Comparison of ENCODE assay signal across 11 cellular contexts in the genomic region with DNA sequence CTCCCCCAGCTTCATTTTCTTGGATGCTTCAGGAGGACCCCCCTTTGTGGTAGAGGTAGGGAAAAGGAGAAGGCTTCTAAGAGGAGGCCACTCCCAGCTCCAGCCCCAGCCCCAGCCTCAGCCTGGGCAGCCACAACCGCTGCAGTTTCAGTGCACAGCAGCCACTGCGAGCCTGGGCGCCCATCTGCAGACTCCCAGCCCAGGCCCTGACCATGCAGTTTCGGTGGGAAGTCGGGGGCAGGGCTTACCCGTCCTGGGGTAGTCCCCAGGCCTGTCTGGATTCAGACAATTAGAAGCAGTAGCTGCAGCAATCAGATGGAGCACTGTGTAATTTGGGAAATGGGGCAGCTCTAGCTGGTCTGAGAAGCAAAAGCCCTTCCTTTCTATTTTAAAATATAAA. TPM values are rescaled to one million over a fixed set of nuclear protein-coding genes. Genes with fewer than 3 reads are reported as not detected.
DNase-seq lines count a peak whose midpoint lies in the region; ATAC-seq and TF ChIP-seq lines count a peak whose summit lies in the region.
"Had no signal": no experiment of that assay in that cellular context is flagged by ENCODE, and none has a peak within 500 bp of the region (broad histone marks: within the 10 kb centered on the region; RNA-seq: fewer than 3 reads in every experiment).

No MANE protein-coding gene starts in this region.

- ATAC-seq in Right ventricle myocardium inferior (no peak), HG02763 (IDR thresholded peaks at IDR 0.05; ENCODE audit: unreplicated experiment) (peak; percentile 63), activated B cell treated with CpG ODN at 0.5 μM for 24 hours (ENCODE audit: low read depth) (peak; percentile 46), natural killer cell (no peak), Right ventricle myocardium superior (ENCODE audit: poor library complexity) (no peak)
- ATAC-seq: T-helper 17 cell had no signal

- H3K36me3 Mint-ChIP-seq in activated B cell treated with CpG ODN at 0.5 μM for 24 hours (ENCODE audit: low read depth) (no peaks in the 10 kb centered on the region), natural killer cell (no peaks in the 10 kb centered on the region)

- intact Hi-C loops in cardiac septum (cut with DNase I): no loop called here
- intact Hi-C loops in Right ventricle myocardium inferior (cut with DNase I): no loop called here
- intact Hi-C loops in activated B cell treated with CpG ODN at 0.5 μM for 24 hours (cut with micrococcal nuclease): no loop called here
- intact Hi-C loops in natural killer cell (cut with micrococcal nuclease): no loop called here
- intact Hi-C loops in Right ventricle myocardium superior (cut with DNase I): no loop called here

- H3K9me3 Mint-ChIP-seq in activated B cell treated with CpG ODN at 0.5 μM for 24 hours (no peaks in the 10 kb centered on the region), natural killer cell (no peaks in the 10 kb centered on the region)
- H3K9me3 Mint-ChIP-seq: neural crest cell had no signal

- peaks cover 54% of the 10 kb centered on the region for H3K4me1 Mint-ChIP-seq in activated B cell treated with CpG ODN at 0.5 μM for 24 hours
- H3K4me1 Mint-ChIP-seq in natural killer cell: peaks cover 9 to 25% of the 10 kb centered on the region in 2 donors

- peaks cover 3% of the 10 kb centered on the region for H3K27me3 Mint-ChIP-seq in activated B cell treated with CpG ODN at 0.5 μM for 24 hours
- H3K27me3 Mint-ChIP-seq in natural killer cell (ENCODE audit: low read depth in 2 of 2): peaks cover 65 to 86% of the 10 kb centered on the region in 2 donors

- TF ChIP-seq CTCF in activated B cell treated with CpG ODN at 0.5 μM for 24 hours (IDR thresholded peaks at IDR 0.05) (no peak), natural killer cell (IDR thresholded peaks at IDR 0.05) (no peak)

- H3K27ac Mint-ChIP-seq in activated B cell treated with CpG ODN at 0.5 μM for 24 hours (no peak overlapping the region), natural killer cell (no peak overlapping the region)
- H3K27ac Mint-ChIP-seq: T-helper 17 cell had no signal

- DNase-seq in cardiac septum (ENCODE audit: low spot score) (peak; percentile 60), Right ventricle myocardium inferior (ENCODE audit: missing footprints) (no peak), activated B cell treated with CpG ODN at 0.5 μM for 24 hours (peak; percentile 20), NCI-H2196 (lab: John Stamatoyannopoulos, UW; ENCODE audit: unreplicated experiment) (no peak), natural killer cell (no peak), Right ventricle myocardium superior (no peak), HCEC 1CT (no peak)
- DNase-seq: NCI-H446 treated with DMSO at 0.1 percent for 48 hours, T-helper 17 cell had no signal

- CTCF ChIA-PET in activated B cell treated with CpG ODN at 0.5 μM for 24 hours (lab: Charles Lee): interaction anchor here (0.8 kb wide), 1 partner anchor 35 kb away, joined by 3 read pairs; no protein-coding TSS in a partner anchor

- H3K4me3 Mint-ChIP-seq in activated B cell treated with CpG ODN at 0.5 μM for 24 hours (no peak overlapping the region), natural killer cell (no peak overlapping the region)
- H3K4me3 Mint-ChIP-seq: neural crest cell, T-helper 17 cell had no signal

- POLR2A ChIA-PET in activated B cell treated with CpG ODN at 0.5 μM for 24 hours (lab: Charles Lee): interaction anchor here (0.9 to 2.2 kb wide), 3 partner anchors 14 to 18 kb away, joined by 3 to 9 read pairs (median 4); no protein-coding TSS in a partner anchor

RNA-seq across cellular contexts. Expression of gene ITM2C, which starts 28.6 kb away (rescaled TPM):
- total RNA-seq in cardiac septum (18.4 TPM), Right ventricle myocardium inferior (29.6 TPM), activated B cell treated with CpG ODN at 0.5 μM for 24 hours (102 and 117 TPM in 2 replicates), natural killer cell (10 to 100 TPM in 1 of 3 donors, 1 to 10 TPM in 2; 4.7 to 36.3 (median 5.1) TPM), Right ventricle myocardium superior (25.3 TPM)

RNA-seq across cellular contexts. Expression of gene GPR55, which starts 31.7 kb away (rescaled TPM):
- total RNA-seq in cardiac septum (not detected), Right ventricle myocardium inferior (not detected), activated B cell treated with CpG ODN at 0.5 μM for 24 hours (4.5 and 6.3 TPM in 2 replicates), natural killer cell (1 to 10 TPM in 1 of 3 donors, under 1 TPM in 2; 0.09 to 1.1 (median 0.40) TPM), Right ventricle myocardium superior (not detected)
- total RNA-seq: neural crest cell had no signal

Comparison
In these comparisons a context has a peak if more than half of its experiments do, and no peak if none do; other contexts are left out.
1. DNase-seq: peak in cardiac septum (single experiment) and activated B cell treated with CpG ODN at 0.5 μM for 24 hours (single experiment); none in Right ventricle myocardium inferior (single experiment), NCI-H2196 (single experiment), natural killer cell (single experiment), Right ventricle myocardium superior (single experiment) and HCEC 1CT (single experiment).
2. ATAC-seq: peak in HG02763 (single experiment) and activated B cell treated with CpG ODN at 0.5 μM for 24 hours (single experiment); none in Right ventricle myocardium inferior (single experiment), natural killer cell (0 of 3) and Right ventricle myocardium superior (single experiment).